1 cellular context compared by ENCODE assay signal in genomic region chr12:111409403-111410228, GRCh38.
TF ChIP-seq lines count a peak whose summit lies in the region.

No MANE protein-coding gene starts in this region.

TF ChIP-seq in endothelial cell of umbilical vein, 7 proteins besides CTCF, POLR2A, EP300 and RAD21 (continued from another document):
- peak; percentile 53 for TF ChIP-seq JUN (IDR thresholded peaks at IDR 0.05; ENCODE audit: borderline replicate concordance, insufficient read depth, insufficient read length, low read depth)
